In genomic region chr7:155283565-155284194, GRCh38 we compare ENCODE assay signal across 1 cellular context.
TF ChIP-seq lines count a peak whose summit lies in the region.

No MANE protein-coding gene starts in this region.

TF ChIP-seq in HepG2, 621 proteins besides CTCF, POLR2A, EP300 and RAD21:
- TF ChIP-seq ZNF296 (CRISPR knock-in tag; conservative IDR thresholded peaks at IDR 0.05), result no peak
- no peak for TF ChIP-seq PCBP2 (optimal IDR thresholded peaks at IDR 0.05; ENCODE audit: low read depth, low read length, poor library complexity, severe bottlenecking)
